Comparison of ENCODE assay signal across 9 cellular contexts in genomic region chr16:22008215-22009142, GRCh38. TPM values are rescaled to one million over a fixed set of nuclear protein-coding genes. Genes with fewer than 3 reads are reported as not detected.
DNase-seq lines count a peak whose midpoint lies in the region; ATAC-seq, FAIRE-seq and TF ChIP-seq lines count a peak whose summit lies in the region.
"Had no signal": no experiment of that assay in that cellular context is flagged by ENCODE, and none has a peak within 500 bp of the region (broad histone marks: within the 10 kb centered on the region; RNA-seq: fewer than 3 reads in every experiment).

No MANE protein-coding gene starts in this region.

- H3K36me3 ChIP-seq in WERI-Rb-1 (no peaks in the 10 kb centered on the region), endothelial cell of umbilical vein (ENCODE audit: control insufficient read depth in 2 of 2, extremely low read depth in 1 of 2, insufficient read depth in 2 of 2, low read length in 2 of 2) (no peaks in the 10 kb centered on the region), mucosa of stomach (ENCODE audit: control insufficient read depth, insufficient read depth, low read length) (no peaks in the 10 kb centered on the region), tibial nerve (no peaks in the 10 kb centered on the region)

- H4K20me1 ChIP-seq in endothelial cell of umbilical vein (replicated peaks; ENCODE audit: control insufficient read depth, extremely low read depth, insufficient read depth, low read length), result peaks cover 4% of the 10 kb centered on the region

- no peaks in the 10 kb centered on the region for H3K9me1 ChIP-seq in endothelial cell of umbilical vein (replicated peaks; ENCODE audit: control insufficient read depth, extremely low read depth, insufficient read depth, low read length)

- peak overlapping the region; percentile 41; the same call in 1 of the 2 replicates for H3K27ac ChIP-seq in WERI-Rb-1
- H3K27ac ChIP-seq in endothelial cell of umbilical vein (ENCODE audit: insufficient read depth, low read depth, low read length), result peak overlapping the region; percentile 56
- H3K27ac ChIP-seq in tibial nerve, result peak overlapping the region; percentile 3 to 85 (median 72)

- no peak for TF ChIP-seq EP300 in tibial nerve (IDR thresholded peaks at IDR 0.05)

- no peak for FAIRE-seq in endothelial cell of umbilical vein (lab: Jason Lieb, UNC)

- peak overlapping the region; percentile 85 for H3K4me3 ChIP-seq in WERI-Rb-1 (ENCODE audit: low read depth, low read length)
- H3K4me3 ChIP-seq in endothelial cell of umbilical vein (replicated peaks in 1 of 3; ENCODE audit: insufficient read depth in 1 of 3, low read depth in 1 of 3, low read length in 3 of 3), result peak overlapping the region; percentile 63 to 86 (median 76)
- peak overlapping the region; percentile 62 for H3K4me3 ChIP-seq in mucosa of stomach (ENCODE audit: low read length)
- peak overlapping the region; percentile 77 to 95 (median 88) for H3K4me3 ChIP-seq in tibial nerve

- H3K4me1 ChIP-seq in endothelial cell of umbilical vein (ENCODE audit: control insufficient read depth, extremely low read depth, insufficient read depth, low read length) (peaks cover 20% of the 10 kb centered on the region), mucosa of stomach (ENCODE audit: control insufficient read depth, insufficient read depth, low read length) (peaks cover 6% of the 10 kb centered on the region), tibial nerve (peaks cover 0 to 37% (median 13%) of the 10 kb centered on the region in 4 donors)

- DNase-seq in ELR (ENCODE audit: low read depth) (peak; percentile 49), WERI-Rb-1 (no peak), endothelial cell of umbilical vein (ENCODE audit: low read depth, low spot score) (no peak), tibial nerve (ENCODE audit: low spot score in 2 of 2) (no peak), NCI-H446 treated with DMSO at 0.1 percent for 48 hours (lab: John Stamatoyannopoulos, UW) (no peak), UCSD-AML1 (lab: John Stamatoyannopoulos, UW; ENCODE audit: unreplicated experiment) (no peak)

- ATAC-seq in HG02759 (IDR thresholded peaks at IDR 0.05; ENCODE audit: unreplicated experiment), result peak; percentile 29

- H3K27me3 ChIP-seq in WERI-Rb-1 (ENCODE audit: insufficient read depth, low read depth, severe bottlenecking) (no peaks in the 10 kb centered on the region), endothelial cell of umbilical vein (ENCODE audit: control insufficient read depth in 2 of 2, insufficient read depth in 2 of 2, low read length in 2 of 2) (no peaks in the 10 kb centered on the region), mucosa of stomach (ENCODE audit: control insufficient read depth, insufficient read depth, low read length) (no peaks in the 10 kb centered on the region), tibial nerve (no peaks in the 10 kb centered on the region)

- POLR2A ChIA-PET in endothelial cell of umbilical vein (lab: Charles Lee), result interaction anchor here (0.9 to 1.4 kb wide), 5 partner anchors 11 to 70 kb away, joined by 3 to 12 read pairs (median 4); no protein-coding TSS in a partner anchor

- H2AFZ ChIP-seq in endothelial cell of umbilical vein (ENCODE audit: low read depth, low read length), result peak overlapping the region; percentile 33

- no peak for TF ChIP-seq POLR2A in endothelial cell of umbilical vein (IDR thresholded peaks at IDR 0.05; ENCODE audit: low read depth, low read length)
- TF ChIP-seq POLR2A in tibial nerve (IDR thresholded peaks at IDR 0.05), result no peak

- H3K9ac ChIP-seq in endothelial cell of umbilical vein (replicated peaks; ENCODE audit: extremely low read depth, insufficient read depth, low read length), result peak overlapping the region; percentile 81
- H3K9ac ChIP-seq in mucosa of stomach (ENCODE audit: low read length), result peak overlapping the region; percentile 82

- TF ChIP-seq CTCF in WERI-Rb-1 (IDR thresholded peaks at IDR 0.05; ENCODE audit: low read depth, low read length) (no peak), endothelial cell of umbilical vein (IDR thresholded peaks at IDR 0.05; ENCODE audit: extremely low read depth in 1 of 2, insufficient read depth in 1 of 2, low read depth in 1 of 2, low read length in 2 of 2) (no peak), tibial nerve (IDR thresholded peaks at IDR 0.05) (no peak)

- intact Hi-C loops in endothelial cell of umbilical vein (cut with micrococcal nuclease), result loop anchor here (1.0 kb wide), 2 partner anchors 18 to 38 kb away; no protein-coding TSS in a partner anchor

- no peaks in the 10 kb centered on the region for H3K9me3 ChIP-seq in WERI-Rb-1 (ENCODE audit: severe bottlenecking)
- no peaks in the 10 kb centered on the region for H3K9me3 ChIP-seq in endothelial cell of umbilical vein (replicated peaks; ENCODE audit: control insufficient read depth, insufficient read depth, low read length)
- H3K9me3 ChIP-seq in mucosa of stomach (ENCODE audit: control insufficient read depth, low read length), result no peaks in the 10 kb centered on the region
- H3K9me3 ChIP-seq in tibial nerve, result no peaks in the 10 kb centered on the region

- WGBS in tibial nerve, 2 donors, result 0 to 1% methylated on average over 59 to 67 of the region's 70 CpGs

- peak overlapping the region; percentile 73 for H3K4me2 ChIP-seq in endothelial cell of umbilical vein (ENCODE audit: insufficient read depth, low read length)

- H3K79me2 ChIP-seq in endothelial cell of umbilical vein (ENCODE audit: control insufficient read depth, insufficient read depth, low read length), result peaks cover 53% of the 10 kb centered on the region

- CTCF ChIA-PET in endothelial cell of umbilical vein (lab: Charles Lee), result interaction anchor here (0.6 to 27.0 kb wide), 25 partner anchors 8 to 180 kb away, joined by 3 to 994 read pairs (median 4); partner anchors contain the start of gene PDZD9

- BruUV-seq in endothelial cell of umbilical vein (replicated peaks; lab: Mats Ljungman, UMichigan), result no TSS peak

- dilution Hi-C loops in endothelial cell of umbilical vein (cut with MboI; ENCODE audit: extremely low pct_ligation_motif_present, low sequenced_read_pairs), result no loop called here

TF ChIP-seq in endothelial cell of umbilical vein, 7 proteins besides CTCF, POLR2A, EP300 and RAD21:
- no peak for TF ChIP-seq MAX (IDR thresholded peaks at IDR 0.05; ENCODE audit: insufficient read depth, insufficient read length)
- no peak for TF ChIP-seq POLR2AphosphoS5 (IDR thresholded peaks at IDR 0.05; ENCODE audit: insufficient read depth, low read depth, low read length)
- no peak for TF ChIP-seq MYC (IDR thresholded peaks at IDR 0.05; ENCODE audit: low read depth, low read length)
- no peak for TF ChIP-seq EZH2 (IDR thresholded peaks at IDR 0.05; ENCODE audit: borderline replicate concordance, low read depth, low read length, severe bottlenecking)
- no peak for TF ChIP-seq FOS (IDR thresholded peaks at IDR 0.05; ENCODE audit: borderline replicate concordance, insufficient read depth, low read length)
- no peak for TF ChIP-seq GATA2 (IDR thresholded peaks at IDR 0.05; ENCODE audit: insufficient read depth, insufficient read length, low read depth, low read length)
TF ChIP-seq in endothelial cell of umbilical vein: peak in this region for 0.

RNA-seq across cellular contexts. Expression of gene MOSMO, which starts 0.6 kb away (rescaled TPM):
- total RNA-seq in endothelial cell of umbilical vein (22.0 and 23.2 TPM in 2 replicates), tibial nerve (10 to 100 TPM; 19.3 to 33.6 (median 26.0) TPM)
- 11.9 and 15.9 TPM in 2 replicates for polyA plus RNA-seq in endothelial cell of umbilical vein
- 11.9 and 13.4 TPM in 2 replicates for polyA plus RNA-seq in endothelial cell of umbilical vein (2011; cell fraction: cytosol; rRNA removed)
- polyA plus RNA-seq in endothelial cell of umbilical vein (2011; cell fraction: nucleus; rRNA removed), result 44.7 and 56.1 TPM in 2 replicates
- 26.3 and 39.4 TPM in 2 replicates for polyA plus RNA-seq in endothelial cell of umbilical vein (2012)
- 13.9 and 17.7 TPM in 2 replicates for polyA minus RNA-seq in endothelial cell of umbilical vein
- polyA minus RNA-seq in endothelial cell of umbilical vein (2011; cell fraction: cytosol; rRNA and poly(A)+ RNA removed), result 2.8 TPM
- polyA minus RNA-seq in endothelial cell of umbilical vein (2011; cell fraction: nucleus; rRNA and poly(A)+ RNA removed), result 35.2 and 44.7 TPM in 2 replicates

RNA-seq across cellular contexts. Expression of gene PDZD9, which starts 7.6 kb away (rescaled TPM):
- total RNA-seq in endothelial cell of umbilical vein (not detected in 2 replicates), tibial nerve (not detected)
- not detected in 2 replicates for polyA plus RNA-seq in endothelial cell of umbilical vein
- polyA plus RNA-seq in endothelial cell of umbilical vein (2011; cell fraction: cytosol; rRNA removed), result not detected in 2 replicates
- not detected in 2 replicates for polyA plus RNA-seq in endothelial cell of umbilical vein (2011; cell fraction: nucleus; rRNA removed)
- polyA plus RNA-seq in endothelial cell of umbilical vein (2012), result 0.27 TPM in 1 of 2 replicates, not detected in the other
- polyA minus RNA-seq in endothelial cell of umbilical vein, result not detected in 2 replicates
- polyA minus RNA-seq in endothelial cell of umbilical vein (2011; cell fraction: cytosol; rRNA and poly(A)+ RNA removed), result not detected
- not detected in 2 replicates for polyA minus RNA-seq in endothelial cell of umbilical vein (2011; cell fraction: nucleus; rRNA and poly(A)+ RNA removed)
- total RNA-seq: T-helper 2 cell treated with Interferon-gamma antibody and Interleukin-4, amounts not matched to agents 100 ng/mL and 5 ng/mL, for 36 hours had no signal

RNA-seq across cellular contexts. Expression of gene UQCRC2, which starts 55.3 kb away (rescaled TPM):
- total RNA-seq in endothelial cell of umbilical vein, result 189 and 207 TPM in 2 replicates
- 94.8 and 132 TPM in 2 replicates for polyA plus RNA-seq in endothelial cell of umbilical vein
- 166 and 184 TPM in 2 replicates for polyA plus RNA-seq in endothelial cell of umbilical vein (2011; cell fraction: cytosol; rRNA removed)
- 216 and 245 TPM in 2 replicates for polyA plus RNA-seq in endothelial cell of umbilical vein (2011; cell fraction: nucleus; rRNA removed)
- polyA plus RNA-seq in endothelial cell of umbilical vein (2012), result 288 and 305 TPM in 2 replicates
- 236 and 270 TPM in 2 replicates for polyA minus RNA-seq in endothelial cell of umbilical vein
- polyA minus RNA-seq in endothelial cell of umbilical vein (2011; cell fraction: cytosol; rRNA and poly(A)+ RNA removed), result 102 TPM
- 117 and 165 TPM in 2 replicates for polyA minus RNA-seq in endothelial cell of umbilical vein (2011; cell fraction: nucleus; rRNA and poly(A)+ RNA removed)
- total RNA-seq in tibial nerve, result 100 to 1,000 TPM in 3 of 4 donors, 10 to 100 TPM in 1; 95.1 to 110 (median 110) TPM
